In genomic region chr12:46082473-46082872, GRCh38 we compare ENCODE assay signal across 19 cellular contexts.
"Had no signal": no experiment of that assay in that cellular context is flagged by ENCODE, and none has a peak within 500 bp of the region (broad histone marks: within the 10 kb centered on the region; RNA-seq: fewer than 3 reads in every experiment).

No MANE protein-coding gene starts in this region.

- H3K27ac ChIP-seq: RWPE1 had no signal

- ATAC-seq: HepG2 had no signal

- DNase-seq: IMR-90, Karpas-422, KG1, MM.1S, NCI-H1092 treated with DMSO at 0.1 percent for 48 hours, NCI-H1436, NCI-H187, NCI-H2029, NCI-H2081 treated with DMSO at 0.1 percent for 48 hours, NCI-H2171, NCI-H226, NCI-H446, NCI-H510A, NCI-H524 treated with DMSO at 0.1 percent for 48 hours, NCI-H774, SHP77, SK-N-SH had no signal

- H3K9ac ChIP-seq: SK-N-SH had no signal
